20 cellular contexts compared by ENCODE assay signal in the genomic region with DNA sequence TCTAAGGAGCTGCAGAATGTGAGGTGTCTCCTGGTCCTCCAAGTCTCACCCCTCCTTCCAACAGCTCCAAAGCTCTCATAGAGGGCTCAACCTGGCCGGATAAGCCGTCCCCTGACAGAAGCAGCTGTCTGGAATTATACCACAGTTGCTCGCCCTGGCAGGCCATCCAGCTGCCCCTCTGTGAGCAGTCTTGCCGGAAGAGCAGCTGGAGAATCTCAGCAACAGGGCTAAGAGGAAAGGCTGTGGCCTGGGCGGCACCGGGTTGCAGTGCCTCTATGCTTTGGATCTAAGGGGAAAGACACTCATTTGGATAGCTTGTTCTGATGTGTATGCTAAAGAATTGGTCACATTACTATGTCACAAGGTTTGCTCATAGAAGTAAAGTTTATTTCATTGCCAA. TPM values are rescaled to one million over a fixed set of nuclear protein-coding genes. Genes with fewer than 3 reads are reported as not detected.
DNase-seq lines count a peak whose midpoint lies in the region; ATAC-seq and TF ChIP-seq lines count a peak whose summit lies in the region.
"Had no signal": no experiment of that assay in that cellular context is flagged by ENCODE, and none has a peak within 500 bp of the region (broad histone marks: within the 10 kb centered on the region; RNA-seq: fewer than 3 reads in every experiment).

No MANE protein-coding gene starts in this region.

- TF ChIP-seq CTCF in A673 (conservative IDR thresholded peaks at IDR 0.05; ENCODE audit: low read depth, low read length) (no peak), osteoblast (IDR thresholded peaks at IDR 0.05; ENCODE audit: extremely low read depth, low read depth, low read length) (no peak)

- no peaks in the 10 kb centered on the region for H4K20me1 ChIP-seq in osteoblast (ENCODE audit: insufficient read depth, low read length)

- no peaks in the 10 kb centered on the region for H3K9me3 ChIP-seq in skeletal muscle tissue (ENCODE audit: control insufficient read depth in 3 of 3, low read length in 3 of 3)
- H3K9me3 ChIP-seq in A673 (ENCODE audit: low read depth, low read length, poor library complexity, severe bottlenecking), result no peaks in the 10 kb centered on the region
- H3K9me3 ChIP-seq in osteoblast (ENCODE audit: low read depth, low read length), result no peaks in the 10 kb centered on the region
- H3K9me3 ChIP-seq: sigmoid colon, SJSA1 had no signal

- DNase-seq in activated CD4-positive, alpha-beta T cell treated with anti-CD3 and anti-CD28 coated beads for 48 hours, result peak; percentile 32
- DNase-seq in activated CD4-positive, alpha-beta T cell treated with anti-CD3 and anti-CD28 coated beads, Interleukin-2, amount 50 U/mL, for 48 hours, result no peak
- DNase-seq in NCI-H524 treated with DMSO at 0.1 percent for 48 hours (lab: John Stamatoyannopoulos, UW), result peak; percentile 21
- peak; percentile 34 for DNase-seq in glomerular visceral epithelial cell (ENCODE audit: extremely low spot score)
- DNase-seq in stimulated activated naive CD8-positive, alpha-beta T cell treated with anti-CD3 and anti-CD28 coated beads, Interleukin-15, amount 100 ng/mL, for 72 hours, result no peak
- DNase-seq in A673 (ENCODE audit: low spot score), result no peak
- no peak for DNase-seq in osteoblast (ENCODE audit: insufficient read length, low spot score, missing footprints)
- DNase-seq: activated B cell treated with CpG ODN at 0.5 μM for 24 hours; Calu3; central memory CD4-positive, alpha-beta T cell; effector CD4-positive, alpha-beta T cell; HCEC 1CT; naive B cell; NCI-H1417; PC-3; sigmoid colon; stimulated activated naive CD4-positive, alpha-beta T cell treated with Interleukin-2 at 50 U/mL for 16 hours; T-helper 2 cell had no signal

- ATAC-seq in stimulated activated naive CD8-positive, alpha-beta T cell treated with anti-CD3 and anti-CD28 coated beads, Interleukin-15, amount 100 ng/mL, for 72 hours, result no peak
- ATAC-seq: PC-3 had no signal

- no peaks in the 10 kb centered on the region for H3K79me2 ChIP-seq in osteoblast (ENCODE audit: insufficient read depth, low read length)

- POLR2A ChIA-PET in A673 (lab: Charles Lee; ENCODE audit: low non-redundant PET), result no interaction called here

- H2AFZ ChIP-seq in osteoblast (ENCODE audit: low read length), result no peak overlapping the region

- H3K4me3 ChIP-seq in skeletal muscle tissue (ENCODE audit: low read length in 3 of 3), result peak overlapping the region in 2 of 3 donors; percentile 0 to 8
- no peak overlapping the region for H3K4me3 ChIP-seq in A673 (ENCODE audit: low read depth, low read length, poor library complexity, severe bottlenecking)
- no peak overlapping the region for H3K4me3 ChIP-seq in osteoblast (ENCODE audit: insufficient read depth, low read length)
- H3K4me3 ChIP-seq: sigmoid colon, SJSA1 had no signal

- H3K4me2 ChIP-seq in osteoblast (ENCODE audit: insufficient read depth, low read length), result no peak overlapping the region

- peak overlapping the region in 2 of 3 donors; percentile 33 to 41 for H3K9ac ChIP-seq in skeletal muscle tissue (ENCODE audit: low read depth in 1 of 3, low read length in 3 of 3)

- H3K36me3 ChIP-seq in skeletal muscle tissue (ENCODE audit: control insufficient read depth in 3 of 3, insufficient read depth in 3 of 3, low read length in 3 of 3), result peaks cover 4 to 8% (median 7%) of the 10 kb centered on the region in 3 donors
- no peaks in the 10 kb centered on the region for H3K36me3 ChIP-seq in A673 (ENCODE audit: insufficient read depth, low read length, poor library complexity, severe bottlenecking)
- no peaks in the 10 kb centered on the region for H3K36me3 ChIP-seq in osteoblast (ENCODE audit: insufficient read depth, low read length)
- H3K36me3 ChIP-seq: SJSA1 had no signal

- CTCF ChIA-PET in A673 (lab: Charles Lee), result no interaction called here

- BruUV-seq in A673 (replicated peaks; lab: Mats Ljungman, UMichigan), result no TSS peak

- peak overlapping the region; percentile 79 for H3K27ac ChIP-seq in skeletal muscle tissue (ENCODE audit: low read depth, low read length)
- no peak overlapping the region for H3K27ac ChIP-seq in A673 (ENCODE audit: low read depth, low read length, poor library complexity, severe bottlenecking)
- no peak overlapping the region for H3K27ac ChIP-seq in osteoblast (ENCODE audit: low read depth, low read length)
- H3K27ac ChIP-seq: sigmoid colon, SJSA1 had no signal

- H3K4me3 Mint-ChIP-seq in stimulated activated naive CD8-positive, alpha-beta T cell treated with anti-CD3 and anti-CD28 coated beads, Interleukin-15, amount 100 ng/mL, for 72 hours, result no peak overlapping the region
- H3K4me3 Mint-ChIP-seq: activated B cell treated with CpG ODN at 0.5 μM for 24 hours, naive B cell had no signal

- no peaks in the 10 kb centered on the region for H3K27me3 Mint-ChIP-seq in stimulated activated naive CD8-positive, alpha-beta T cell treated with anti-CD3 and anti-CD28 coated beads, Interleukin-15, amount 100 ng/mL, for 72 hours

- H3K4me1 ChIP-seq in skeletal muscle tissue (ENCODE audit: control insufficient read depth in 3 of 3, insufficient read depth in 3 of 3, low read length in 3 of 3) (peaks cover 89 to 99% (median 94%) of the 10 kb centered on the region in 3 donors), A673 (ENCODE audit: insufficient read depth, low read length, poor library complexity, severe bottlenecking) (no peaks in the 10 kb centered on the region), osteoblast (ENCODE audit: insufficient read depth, low read length) (no peaks in the 10 kb centered on the region)
- H3K4me1 ChIP-seq: SJSA1 had no signal

- no peak overlapping the region for H3K27ac Mint-ChIP-seq in stimulated activated naive CD8-positive, alpha-beta T cell treated with anti-CD3 and anti-CD28 coated beads, Interleukin-15, amount 100 ng/mL, for 72 hours
- H3K27ac Mint-ChIP-seq: activated B cell treated with CpG ODN at 0.5 μM for 24 hours, naive B cell had no signal

- H3K4me1 Mint-ChIP-seq in stimulated activated naive CD8-positive, alpha-beta T cell treated with anti-CD3 and anti-CD28 coated beads, Interleukin-15, amount 100 ng/mL, for 72 hours, result peaks cover 45% of the 10 kb centered on the region

- intact Hi-C loops in A673 (cut with micrococcal nuclease; ENCODE audit: unreplicated experiment), result no loop called here

- no peaks in the 10 kb centered on the region for H3K27me3 ChIP-seq in skeletal muscle tissue (ENCODE audit: control insufficient read depth in 3 of 3, insufficient read depth in 3 of 3, low read length in 3 of 3)
- no peaks in the 10 kb centered on the region for H3K27me3 ChIP-seq in A673 (replicated peaks; ENCODE audit: insufficient read depth, low read depth, low read length, poor library complexity)
- no peaks in the 10 kb centered on the region for H3K27me3 ChIP-seq in osteoblast (ENCODE audit: insufficient read depth, low read length)
- H3K27me3 ChIP-seq: sigmoid colon, SJSA1 had no signal

- H3K9me3 Mint-ChIP-seq in stimulated activated naive CD8-positive, alpha-beta T cell treated with anti-CD3 and anti-CD28 coated beads, Interleukin-15, amount 100 ng/mL, for 72 hours, result no peaks in the 10 kb centered on the region
- H3K9me3 Mint-ChIP-seq: activated B cell treated with CpG ODN at 0.5 μM for 24 hours, naive B cell had no signal

RNA-seq across cellular contexts. Expression of a gene that starts 12.4 kb away (rescaled TPM):
- total RNA-seq in skeletal muscle tissue, result 15.1 TPM
- total RNA-seq in A673 (2021), result 2.2 and 3.0 TPM in 2 replicates
- 1.8 and 2.9 TPM in 2 replicates for total RNA-seq in osteoblast

RNA-seq across cellular contexts. Expression of a gene that starts 28.6 kb away (rescaled TPM):
- total RNA-seq in skeletal muscle tissue, result 10.4 TPM
- 7.1 and 7.5 TPM in 2 replicates for total RNA-seq in A673 (2021)
- total RNA-seq in osteoblast, result 16.5 and 18.1 TPM in 2 replicates

Comparison
In these comparisons a context has a peak if more than half of its experiments do, and no peak if none do; other contexts are left out.
1. DNase-seq: peak in activated CD4-positive, alpha-beta T cell treated with anti-CD3 and anti-CD28 coated beads for 48 hours (single experiment), NCI-H524 treated with DMSO at 0.1 percent for 48 hours (single experiment) and glomerular visceral epithelial cell (single experiment); none in activated CD4-positive, alpha-beta T cell treated with anti-CD3 and anti-CD28 coated beads, Interleukin-2, amount 50 U/mL, for 48 hours (0 of 2), stimulated activated naive CD8-positive, alpha-beta T cell treated with anti-CD3 and anti-CD28 coated beads, Interleukin-15, amount 100 ng/mL, for 72 hours (0 of 2), A673 (single experiment) and osteoblast (single experiment).
2. H3K4me3 ChIP-seq: peak in skeletal muscle tissue (2 of 3); none in A673 (single experiment) and osteoblast (single experiment).